In genomic region chr3:142947799-142948575, GRCh38 we compare ENCODE assay signal across 1 cellular context.
A peak's percentile ranks its signal among the peaks of the same experiment; 100 is the strongest.
TF ChIP-seq lines count a peak whose summit lies in the region.

No MANE protein-coding gene starts in this region.

TF ChIP-seq in HepG2, 621 proteins besides CTCF, POLR2A, EP300 and RAD21:
- peak; percentile 45; the same call in 1 of the 2 replicates for TF ChIP-seq ZBTB33 (CRISPR knock-in tag; IDR thresholded peaks at IDR 0.05)
- TF ChIP-seq ZNF230 (CRISPR knock-in tag; IDR thresholded peaks at IDR 0.05) = no peak
- TF ChIP-seq FOSL2 (CRISPR knock-in tag; IDR thresholded peaks at IDR 0.05) = 0 out of 2 replicates have a peak, but pooled peaks have one; percentile 41
- TF ChIP-seq CCAR2 (optimal IDR thresholded peaks at IDR 0.05; ENCODE audit: low read depth, low read length) = no peak
- TF ChIP-seq ZSCAN12 (CRISPR knock-in tag; IDR thresholded peaks at IDR 0.05) = no peak
- TF ChIP-seq ZMYM3 (CRISPR knock-in tag; IDR thresholded peaks at IDR 0.05) = no peak
- TF ChIP-seq GRHL1 (CRISPR knock-in tag; conservative IDR thresholded peaks at IDR 0.05) = no peak
- no peak for TF ChIP-seq PCBP2 (optimal IDR thresholded peaks at IDR 0.05; ENCODE audit: low read depth, low read length, poor library complexity, severe bottlenecking)
- TF ChIP-seq ZNF883 (CRISPR knock-in tag; IDR thresholded peaks at IDR 0.05; ENCODE audit: not compliant biosample characterization) = no peak
